In the genomic region with DNA sequence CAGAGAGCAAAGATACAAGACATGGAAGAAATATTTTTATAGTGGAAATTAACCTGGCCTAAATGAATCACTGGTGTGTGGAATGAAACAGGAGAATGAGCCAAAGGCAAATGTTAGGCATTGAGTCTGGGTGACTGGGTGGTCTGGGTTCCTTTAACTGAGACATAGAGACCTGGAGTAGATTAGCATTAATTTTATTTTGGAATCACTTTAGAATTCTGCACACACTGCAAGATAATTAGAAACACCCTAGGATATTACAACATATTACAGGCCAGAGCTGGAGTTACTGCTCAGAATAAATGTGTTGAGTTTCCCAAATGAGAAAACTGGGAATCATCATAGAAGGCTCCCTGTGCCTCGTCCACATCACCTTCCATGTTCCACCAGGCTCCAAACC, we compare ENCODE assay signal across 36 cellular contexts.
"Had no signal": no experiment of that assay in that cellular context is flagged by ENCODE, and none has a peak within 500 bp of the region (broad histone marks: within the 10 kb centered on the region; RNA-seq: fewer than 3 reads in every experiment).

No MANE protein-coding gene starts in this region.

- H3K4me1 Mint-ChIP-seq: activated CD4-positive, alpha-beta T cell treated with anti-CD3 and anti-CD28 coated beads, Interleukin-2, amount 10 ng/mL, durations not matched to agents 24 days and 14 days; activated naive CD4-positive, alpha-beta T cell treated with anti-CD3 and anti-CD28 coated beads, Interleukin-2, amount 10 ng/mL, durations not matched to agents 7 days and 5 days; naive B cell had no signal

- H3K27me3 ChIP-seq: esophagus squamous epithelium, foreskin keratinocyte, heart left ventricle, ovary, stomach, thyroid gland, upper lobe of right lung had no signal

- H3K36me3 ChIP-seq: esophagus squamous epithelium, heart left ventricle, ovary, prostate gland, stomach, thyroid gland, upper lobe of right lung, WERI-Rb-1 had no signal

- H3K9me3 ChIP-seq: esophagus squamous epithelium, heart left ventricle, ovary, prostate gland, stomach, thyroid gland, upper lobe of right lung had no signal

- FAIRE-seq: kidney had no signal

- H3K4me3 ChIP-seq: esophagus squamous epithelium, heart left ventricle, ovary, prostate gland, skin epidermis, stomach, thyroid gland, upper lobe of right lung had no signal

- H3K27ac ChIP-seq: esophagus squamous epithelium, heart left ventricle, ovary, prostate gland, skin epidermis, stomach, thyroid gland, upper lobe of right lung, WERI-Rb-1 had no signal

- H3K36me3 Mint-ChIP-seq: activated CD4-positive, alpha-beta memory T cell treated with anti-CD3 and anti-CD28 coated beads for 36 hours; activated naive CD4-positive, alpha-beta T cell treated with anti-CD3 and anti-CD28 coated beads, Interleukin-2, amount 10 ng/mL, durations not matched to agents 7 days and 5 days; activated naive CD8-positive, alpha-beta T cell treated with anti-CD3 and anti-CD28 coated beads, Interleukin-2, amount 10 ng/mL, durations not matched to agents 7 days and 5 days; immature natural killer cell; mesothelial cell of epicardium; naive B cell; stimulated activated effector memory CD8-positive, alpha-beta T cell treated with anti-CD3 and anti-CD28 coated beads, Interleukin-12 subunit alpha, Interleukin-12 subunit beta, amount 100 ng/mL, for 72 hours had no signal

- H3K27ac Mint-ChIP-seq: activated CD4-positive, alpha-beta memory T cell treated with anti-CD3 and anti-CD28 coated beads for 36 hours; activated CD4-positive, alpha-beta T cell treated with anti-CD3 and anti-CD28 coated beads, Interleukin-2, amount 10 ng/mL, durations not matched to agents 24 days and 14 days; activated naive CD4-positive, alpha-beta T cell treated with anti-CD3 and anti-CD28 coated beads, Interleukin-2, amount 10 ng/mL, durations not matched to agents 7 days and 5 days; activated naive CD8-positive, alpha-beta T cell treated with anti-CD3 and anti-CD28 coated beads, Interleukin-2, amount 10 ng/mL, durations not matched to agents 7 days and 5 days; dendritic cell treated with granulocyte-macrophage colony-stimulating factor and Interleukin-4, amounts not matched to agents 40 ng/mL and 50 ng/mL, for 4 days; endodermal cell; immature natural killer cell; mesothelial cell of epicardium; stimulated activated effector memory CD8-positive, alpha-beta T cell treated with anti-CD3 and anti-CD28 coated beads, Interleukin-12 subunit alpha, Interleukin-12 subunit beta, amount 100 ng/mL, for 72 hours; T-helper 17 cell had no signal

- DNase-seq: activated CD4-positive, alpha-beta memory T cell treated with anti-CD3 and anti-CD28 coated beads for 36 hours; activated CD4-positive, alpha-beta T cell treated with anti-CD3 and anti-CD28 coated beads, Interleukin-2, amount 10 ng/mL, durations not matched to agents 24 days and 14 days; activated CD8-positive, alpha-beta memory T cell treated with anti-CD3 and anti-CD28 coated beads, Interleukin-2, amount 50 U/mL, for 4 hours; activated gamma-delta T cell; activated naive CD4-positive, alpha-beta T cell treated with anti-CD3 and anti-CD28 coated beads, Interleukin-2, amount 10 ng/mL, durations not matched to agents 7 days and 5 days; activated naive CD8-positive, alpha-beta T cell treated with anti-CD3 and anti-CD28 coated beads, Interleukin-2, amount 10 ng/mL, durations not matched to agents 7 days and 5 days; activated T-cell treated with anti-CD3 and anti-CD28 coated beads, Interleukin-2, amount 50 U/mL, for 1 hour; amniotic stem cell; endodermal cell; esophagus squamous epithelium; foreskin keratinocyte; heart left ventricle; hypothalamus; immature natural killer cell; kidney; left colon; mammary epithelial cell; naive B cell; ovary; retina; stimulated activated CD4-positive, alpha-beta T cell treated with anti-CD3 and anti-CD28 coated beads, Interleukin-12 subunit alpha, Interleukin-12 subunit beta, amount 100 ng/mL, for 4 hours; stimulated activated CD4-positive, alpha-beta T cell treated with anti-CD3 and anti-CD28 coated beads, Interleukin-4, amount 100 ng/mL, for 1 hour; stomach; T-helper 17 cell; T1000; thyroid gland; upper lobe of right lung; WERI-Rb-1 had no signal

- H3K4me3 Mint-ChIP-seq: activated CD4-positive, alpha-beta memory T cell treated with anti-CD3 and anti-CD28 coated beads for 36 hours; activated CD4-positive, alpha-beta T cell treated with anti-CD3 and anti-CD28 coated beads, Interleukin-2, amount 10 ng/mL, durations not matched to agents 24 days and 14 days; activated naive CD4-positive, alpha-beta T cell treated with anti-CD3 and anti-CD28 coated beads, Interleukin-2, amount 10 ng/mL, durations not matched to agents 7 days and 5 days; activated naive CD8-positive, alpha-beta T cell treated with anti-CD3 and anti-CD28 coated beads, Interleukin-2, amount 10 ng/mL, durations not matched to agents 7 days and 5 days; central memory CD8-positive, alpha-beta T cell; dendritic cell treated with granulocyte-macrophage colony-stimulating factor and Interleukin-4, amounts not matched to agents 40 ng/mL and 50 ng/mL, for 4 days; endodermal cell; immature natural killer cell; mesothelial cell of epicardium; naive B cell; stimulated activated effector memory CD8-positive, alpha-beta T cell treated with anti-CD3 and anti-CD28 coated beads, Interleukin-12 subunit alpha, Interleukin-12 subunit beta, amount 100 ng/mL, for 72 hours; T-helper 17 cell had no signal

- H3K27me3 Mint-ChIP-seq: activated CD4-positive, alpha-beta memory T cell treated with anti-CD3 and anti-CD28 coated beads for 36 hours; activated CD4-positive, alpha-beta T cell treated with anti-CD3 and anti-CD28 coated beads, Interleukin-2, amount 10 ng/mL, durations not matched to agents 24 days and 14 days; activated naive CD4-positive, alpha-beta T cell treated with anti-CD3 and anti-CD28 coated beads, Interleukin-2, amount 10 ng/mL, durations not matched to agents 7 days and 5 days; activated naive CD8-positive, alpha-beta T cell treated with anti-CD3 and anti-CD28 coated beads, Interleukin-2, amount 10 ng/mL, durations not matched to agents 7 days and 5 days; central memory CD8-positive, alpha-beta T cell; dendritic cell treated with granulocyte-macrophage colony-stimulating factor and Interleukin-4, amounts not matched to agents 40 ng/mL and 50 ng/mL, for 4 days; naive B cell; T-helper 17 cell had no signal

- H3K4me1 ChIP-seq: esophagus squamous epithelium, heart left ventricle, prostate gland, stomach, thyroid gland, upper lobe of right lung had no signal

- H3K9me3 Mint-ChIP-seq: activated CD4-positive, alpha-beta memory T cell treated with anti-CD3 and anti-CD28 coated beads for 36 hours; activated CD4-positive, alpha-beta T cell treated with anti-CD3 and anti-CD28 coated beads, Interleukin-2, amount 10 ng/mL, durations not matched to agents 24 days and 14 days; activated naive CD4-positive, alpha-beta T cell treated with anti-CD3 and anti-CD28 coated beads, Interleukin-2, amount 10 ng/mL, durations not matched to agents 7 days and 5 days; central memory CD8-positive, alpha-beta T cell; dendritic cell treated with granulocyte-macrophage colony-stimulating factor and Interleukin-4, amounts not matched to agents 40 ng/mL and 50 ng/mL, for 4 days; endodermal cell; immature natural killer cell; mesothelial cell of epicardium; naive B cell; stimulated activated effector memory CD8-positive, alpha-beta T cell treated with anti-CD3 and anti-CD28 coated beads, Interleukin-12 subunit alpha, Interleukin-12 subunit beta, amount 100 ng/mL, for 72 hours had no signal

- ATAC-seq: activated CD4-positive, CD25-positive, alpha-beta regulatory T cell treated with anti-CD3 and anti-CD28 coated beads, Interleukin-2, amount 50 U/mL, for 24 hours; foreskin keratinocyte; heart left ventricle; left colon; sciatic nerve; stimulated activated effector memory CD8-positive, alpha-beta T cell treated with anti-CD3 and anti-CD28 coated beads, Interleukin-12 subunit alpha, Interleukin-12 subunit beta, amount 100 ng/mL, for 72 hours; T-helper 17 cell; upper lobe of right lung had no signal
